Comparison of ENCODE assay signal across 15 cellular contexts in genomic region chr20:48631114-48632016, GRCh38.
DNase-seq lines count a peak whose midpoint lies in the region; ATAC-seq, FAIRE-seq and TF ChIP-seq lines count a peak whose summit lies in the region.
"Had no signal": no experiment of that assay in that cellular context is flagged by ENCODE, and none has a peak within 500 bp of the region (broad histone marks: within the 10 kb centered on the region; RNA-seq: fewer than 3 reads in every experiment).

No MANE protein-coding gene starts in this region.

- H3K27me3 ChIP-seq in H1 (replicated peaks in 1 of 4; ENCODE audit: control insufficient read depth in 3 of 4, extremely low read depth in 1 of 4, insufficient read depth in 3 of 4, low read length in 3 of 4): no peaks in the 10 kb centered on the region
- H3K27me3 ChIP-seq in osteoblast (ENCODE audit: insufficient read depth, low read length): no peaks in the 10 kb centered on the region
- H3K27me3 ChIP-seq in hepatocyte: no peaks in the 10 kb centered on the region
- H3K27me3 ChIP-seq: dorsolateral prefrontal cortex, heart left ventricle, Peyer's patch had no signal

- no peak overlapping the region for H2BK20ac ChIP-seq in H1 (ENCODE audit: low read length)

- no peak overlapping the region for H2BK5ac ChIP-seq in H1 (ENCODE audit: low read depth, low read length)

- TF ChIP-seq RAD21 in H1 (IDR thresholded peaks at IDR 0.05 in 1 of 2, conservative IDR thresholded peaks at IDR 0.05 in 1 of 2; ENCODE audit: low read depth in 2 of 2, low read length in 2 of 2): no peak

- no peak overlapping the region for H3K56ac ChIP-seq in H1 (replicated peaks; ENCODE audit: insufficient read length, low read depth, low read length)

- H4K5ac ChIP-seq in H1 (ENCODE audit: insufficient read length, low read depth, low read length): no peak overlapping the region

- H4K91ac ChIP-seq in H1 (replicated peaks; ENCODE audit: insufficient read length, low read length): no peak overlapping the region

- no peak overlapping the region for H3K18ac ChIP-seq in H1 (ENCODE audit: extremely low read depth, low read length)

- CTCF ChIA-PET in H1 (lab: Charles Lee; ENCODE audit: partially characterized antibody): interaction anchor here (0.6 to 3.2 kb wide), 4 partner anchors 10 to 454 kb away, joined by 3 to 15 read pairs (median 3); no protein-coding TSS in a partner anchor

- no peak overlapping the region for H3K4ac ChIP-seq in H1 (replicated peaks; ENCODE audit: insufficient read length, low read depth, low read length)

- H3K79me2 ChIP-seq in H1 (ENCODE audit: control insufficient read depth in 1 of 2, insufficient read depth in 2 of 2, low read length in 2 of 2) (no peaks in the 10 kb centered on the region), osteoblast (ENCODE audit: insufficient read depth, low read length) (no peaks in the 10 kb centered on the region), hepatocyte (no peaks in the 10 kb centered on the region)

- TF ChIP-seq EP300 in H1 (IDR thresholded peaks at IDR 0.05; ENCODE audit: borderline replicate concordance in 1 of 2, low read depth in 2 of 2, low read length in 2 of 2): no peak

- POLR2A ChIA-PET in H1 (lab: Charles Lee; ENCODE audit: partially characterized antibody): no interaction called here

- H3K36me3 ChIP-seq in H1 (ENCODE audit: control insufficient read depth in 2 of 4, insufficient read depth in 4 of 4, low read length in 3 of 4) (no peaks in the 10 kb centered on the region), osteoblast (ENCODE audit: insufficient read depth, low read length) (no peaks in the 10 kb centered on the region), hepatocyte (replicated peaks; ENCODE audit: insufficient read depth, low read depth) (no peaks in the 10 kb centered on the region)

- H2AFZ ChIP-seq in H1 (ENCODE audit: low read length): no peak overlapping the region
- H2AFZ ChIP-seq in osteoblast (ENCODE audit: low read length): no peak overlapping the region
- H2AFZ ChIP-seq in hepatocyte: no peak overlapping the region

- peaks cover 0 to 6% (median 2%) of the 10 kb centered on the region in 4 experiments; a peak in 5 of 7 replicates for H3K4me1 ChIP-seq in H1 (replicated peaks in 1 of 4; ENCODE audit: control insufficient read depth in 3 of 4, insufficient read depth in 4 of 4, low read length in 3 of 4)
- H3K4me1 ChIP-seq in osteoblast (ENCODE audit: insufficient read depth, low read length): no peaks in the 10 kb centered on the region
- no peaks in the 10 kb centered on the region for H3K4me1 ChIP-seq in hepatocyte (ENCODE audit: insufficient read depth)
- H3K4me1 ChIP-seq: Peyer's patch had no signal

- peak overlapping the region in 1 of 2 experiments; percentile 27; a peak in 1 of 4 replicates for H3K4me2 ChIP-seq in H1 (ENCODE audit: insufficient read depth in 1 of 2, low read depth in 2 of 2, low read length in 2 of 2)
- no peak overlapping the region for H3K4me2 ChIP-seq in osteoblast (ENCODE audit: insufficient read depth, low read length)
- H3K4me2 ChIP-seq in hepatocyte: no peak overlapping the region

- no peak overlapping the region; a peak in 1 of 7 replicates for H3K9ac ChIP-seq in H1 (replicated peaks in 1 of 4; ENCODE audit: extremely low read depth in 1 of 4, low read depth in 3 of 4, low read length in 3 of 4)

- H3K9me2 ChIP-seq in hepatocyte (replicated peaks; ENCODE audit: insufficient read depth): no peaks in the 10 kb centered on the region

- H2BK120ac ChIP-seq in H1 (replicated peaks; ENCODE audit: low read depth, low read length): no peak overlapping the region

- H3K4me3 ChIP-seq in H1 (ENCODE audit: extremely low read depth in 1 of 4, insufficient read depth in 2 of 4, low read depth in 3 of 4, low read length in 4 of 4) (no peak overlapping the region), osteoblast (ENCODE audit: insufficient read depth, low read length) (no peak overlapping the region), hepatocyte (no peak overlapping the region)
- H3K4me3 ChIP-seq: dorsolateral prefrontal cortex, heart left ventricle, Peyer's patch had no signal

- DNase-seq in NCI-H82 (lab: John Stamatoyannopoulos, UW): peak; percentile 50
- no peak for DNase-seq in NCI-H82 treated with DMSO at 0.1 percent for 48 hours (lab: John Stamatoyannopoulos, UW; ENCODE audit: unreplicated experiment)
- DNase-seq in NCI-H446 (lab: John Stamatoyannopoulos, UW): peak; percentile 43 to 74
- no peak for DNase-seq in H1 (ENCODE audit: low read depth in 1 of 2, low spot score in 2 of 2)
- peak; percentile 97 for DNase-seq in osteoblast (ENCODE audit: insufficient read length, low spot score, missing footprints)
- no peak for DNase-seq in T1000 (lab: John Stamatoyannopoulos, UW)
- no peak for DNase-seq in hepatocyte (ENCODE audit: low spot score)
- DNase-seq: activated naive CD8-positive, alpha-beta T cell treated with anti-CD3 and anti-CD28 coated beads, Interleukin-2, amount 10 ng/mL, durations not matched to agents 7 days and 5 days; dorsolateral prefrontal cortex; NCI-H2107; stimulated activated CD8-positive, alpha-beta memory T cell treated with anti-CD3 and anti-CD28 coated beads, Interleukin-4, amount 100 ng/mL, for 48 hours had no signal

- H2AK5ac ChIP-seq in H1 (ENCODE audit: low read depth, low read length): no peak overlapping the region

- no peak for FAIRE-seq in H1 (lab: Jason Lieb, UNC)
- FAIRE-seq: A204.1 had no signal

- WGBS in H1 (ENCODE audit: extremely low coverage in 1 of 2, insufficient coverage in 1 of 2, insufficient read length in 1 of 2, insufficient replicate concordance in 2 of 2, low coverage in 1 of 2, low lambda C conversion rate in 2 of 2, missing lambda C conversion rate in 1 of 2), 2 experiments: 85% methylated on average over 16 of the region's 16 CpGs; no CpG with 5 or more reads in 1 of the 2 experiments
- WGBS in hepatocyte (ENCODE audit: low lambda C conversion rate, missing lambda C conversion rate): 77% methylated on average over 16 of the region's 16 CpGs

- TF ChIP-seq CTCF in H1 (IDR thresholded peaks at IDR 0.05; ENCODE audit: control extremely low read depth in 1 of 3, insufficient read depth in 1 of 3, low read depth in 1 of 3, low read length in 3 of 3): no peak
- TF ChIP-seq CTCF in osteoblast (IDR thresholded peaks at IDR 0.05; ENCODE audit: extremely low read depth, low read depth, low read length): no peak
- TF ChIP-seq CTCF in hepatocyte (IDR thresholded peaks at IDR 0.05; ENCODE audit: poor library complexity): no peak

- H3K9me3 ChIP-seq in H1 (ENCODE audit: insufficient read depth in 2 of 2, low read depth in 1 of 2, low read length in 1 of 2) (no peaks in the 10 kb centered on the region), osteoblast (ENCODE audit: low read depth, low read length) (no peaks in the 10 kb centered on the region), hepatocyte (ENCODE audit: low read depth) (no peaks in the 10 kb centered on the region)
- H3K9me3 ChIP-seq: heart left ventricle, Peyer's patch had no signal

- no peaks in the 10 kb centered on the region for H3K79me1 ChIP-seq in H1 (ENCODE audit: low read depth, low read length)

- no peak overlapping the region for H3K27ac ChIP-seq in H1 (ENCODE audit: low read depth, low read length)
- no peak overlapping the region for H3K27ac ChIP-seq in osteoblast (ENCODE audit: low read depth, low read length)
- H3K27ac ChIP-seq in hepatocyte: no peak overlapping the region
- H3K27ac ChIP-seq: heart left ventricle, Peyer's patch had no signal

- TF ChIP-seq POLR2A in H1 (IDR thresholded peaks at IDR 0.05; ENCODE audit: control extremely low read depth in 1 of 2, low read depth in 2 of 2, low read length in 2 of 2): no peak

- no peak overlapping the region for H2BK15ac ChIP-seq in H1 (ENCODE audit: low read length)

- no peak overlapping the region for H2BK12ac ChIP-seq in H1 (ENCODE audit: low read depth, low read length)

- ATAC-seq in GM21447 (IDR thresholded peaks at IDR 0.05; ENCODE audit: unreplicated experiment): no peak
- ATAC-seq: heart left ventricle had no signal

- 0 out of 2 replicates have a peak overlapping the region, but pooled peaks have one; percentile 37 for H4K8ac ChIP-seq in H1 (ENCODE audit: extremely low read depth, insufficient read depth, low read length)

- H4K20me1 ChIP-seq in H1 (replicated peaks in 1 of 2; ENCODE audit: control insufficient read depth in 1 of 2, insufficient read depth in 2 of 2, low read length in 2 of 2) (no peaks in the 10 kb centered on the region), osteoblast (ENCODE audit: insufficient read depth, low read length) (peaks cover 9% of the 10 kb centered on the region), hepatocyte (ENCODE audit: insufficient read depth, poor library complexity, severe bottlenecking) (no peaks in the 10 kb centered on the region)

- no peak overlapping the region for H3K14ac ChIP-seq in H1 (ENCODE audit: insufficient read length)

- no peak overlapping the region for H3K23ac ChIP-seq in H1 (ENCODE audit: insufficient read length)

- peaks cover 4% of the 10 kb centered on the region; the same call in 1 of the 2 replicates for H3K23me2 ChIP-seq in H1 (ENCODE audit: low read depth, low read length)

TF ChIP-seq in H1, 55 proteins besides CTCF, POLR2A, EP300 and RAD21:
- no peak for TF ChIP-seq SAP30 (IDR thresholded peaks at IDR 0.05; ENCODE audit: insufficient read depth, insufficient replicate concordance, low read length)
- no peak for TF ChIP-seq JUN (IDR thresholded peaks at IDR 0.05; ENCODE audit: low read depth, low read length)
TF ChIP-seq in H1: peak in this region for 0.

Comparison
In these comparisons a context has a peak if more than half of its experiments do, and no peak if none do; other contexts are left out.
1. DNase-seq: peak in NCI-H82 (single experiment), NCI-H446 (2 of 2) and osteoblast (single experiment); none in NCI-H82 treated with DMSO at 0.1 percent for 48 hours (single experiment), H1 (0 of 2), T1000 (single experiment) and hepatocyte (single experiment).